8 cellular contexts compared by ENCODE assay signal in the genomic region with DNA sequence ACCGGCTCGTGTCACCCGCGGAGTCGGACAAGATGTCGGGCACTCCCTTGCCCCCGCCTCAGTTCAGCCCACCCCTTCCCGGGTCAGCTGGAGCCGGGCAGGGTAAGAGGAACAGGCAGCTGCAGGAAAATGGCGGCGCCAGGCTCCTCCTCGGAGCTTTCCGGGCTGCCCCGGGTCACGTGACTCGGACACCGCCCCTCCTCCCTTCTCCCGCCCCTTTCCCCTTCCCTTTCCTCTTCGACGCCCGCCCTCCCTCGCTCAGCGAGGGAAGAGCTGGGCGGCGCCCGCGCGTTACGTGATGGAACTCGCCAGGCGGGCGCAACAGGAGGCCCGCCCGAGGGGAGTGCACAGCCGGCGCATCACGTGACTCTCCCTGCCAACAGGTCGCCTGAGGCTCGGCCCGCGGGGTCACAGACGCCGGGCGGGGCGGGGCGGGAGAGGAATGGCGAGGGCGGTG. TPM values are rescaled to one million over a fixed set of nuclear protein-coding genes. Genes with fewer than 3 reads are reported as not detected.
A peak's percentile ranks its signal among the peaks of the same experiment; 100 is the strongest.
DNase-seq lines count a peak whose midpoint lies in the region; ATAC-seq, FAIRE-seq and TF ChIP-seq lines count a peak whose summit lies in the region.

A gene with protein sequence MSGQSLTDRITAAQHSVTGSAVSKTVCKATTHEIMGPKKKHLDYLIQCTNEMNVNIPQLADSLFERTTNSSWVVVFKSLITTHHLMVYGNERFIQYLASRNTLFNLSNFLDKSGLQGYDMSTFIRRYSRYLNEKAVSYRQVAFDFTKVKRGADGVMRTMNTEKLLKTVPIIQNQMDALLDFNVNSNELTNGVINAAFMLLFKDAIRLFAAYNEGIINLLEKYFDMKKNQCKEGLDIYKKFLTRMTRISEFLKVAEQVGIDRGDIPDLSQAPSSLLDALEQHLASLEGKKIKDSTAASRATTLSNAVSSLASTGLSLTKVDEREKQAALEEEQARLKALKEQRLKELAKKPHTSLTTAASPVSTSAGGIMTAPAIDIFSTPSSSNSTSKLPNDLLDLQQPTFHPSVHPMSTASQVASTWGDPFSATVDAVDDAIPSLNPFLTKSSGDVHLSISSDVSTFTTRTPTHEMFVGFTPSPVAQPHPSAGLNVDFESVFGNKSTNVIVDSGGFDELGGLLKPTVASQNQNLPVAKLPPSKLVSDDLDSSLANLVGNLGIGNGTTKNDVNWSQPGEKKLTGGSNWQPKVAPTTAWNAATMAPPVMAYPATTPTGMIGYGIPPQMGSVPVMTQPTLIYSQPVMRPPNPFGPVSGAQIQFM (minus strand): TSS at position 134 of the 457 bp plus-strand sequence. CDS start 304 bp downstream, outside the sequence.

- FAIRE-seq in H54 (lab: Jason Lieb, UNC): peak; percentile 80

- H3K4me1 ChIP-seq in Loucy (ENCODE audit: insufficient read depth, low read length, poor library complexity, severe bottlenecking): peaks cover 20% of the 10 kb centered on the region

- H4K20me1 ChIP-seq in Loucy (ENCODE audit: insufficient read depth, low read length, poor library complexity, severe bottlenecking): peaks cover 41% of the 10 kb centered on the region

- no peaks in the 10 kb centered on the region for H3K9me3 Mint-ChIP-seq in natural killer cell treated with Interleukin-12 subunit alpha and Interleukin-12 subunit beta and Interleukin-15 and Interleukin-18, amount 100 ng/mL, for 72 hours

- no peak for TF ChIP-seq CTCF in Loucy (conservative IDR thresholded peaks at IDR 0.05; ENCODE audit: low read length)

- peak; percentile 99 for DNase-seq in EL
- DNase-seq in H54 (ENCODE audit: insufficient read length, low spot score): peak; percentile 86
- DNase-seq in activated T-helper 9 cell treated with anti-CD3 and anti-CD28 coated beads, Interleukin-2, amount 50 U/mL, for 16 hours (ENCODE audit: low read depth): peak; percentile 95
- DNase-seq in fibroblast of peridontal ligament (ENCODE audit: extremely low read depth): peak; percentile 96
- DNase-seq in natural killer cell treated with Interleukin-12 subunit alpha and Interleukin-12 subunit beta and Interleukin-15 and Interleukin-18, amount 100 ng/mL, for 72 hours (ENCODE audit: low spot score): peak; percentile 99
- peak; percentile 97 for DNase-seq in stimulated activated naive CD8-positive, alpha-beta T cell treated with anti-CD3 and anti-CD28 coated beads, Interleukin-15, Interleukin-2, amounts not matched to agents 100 U/mL and 50 U/mL, for 24 hours

- no peaks in the 10 kb centered on the region for H3F3A ChIP-seq in Loucy (ENCODE audit: low read depth)

- TF ChIP-seq POLR2A in H54 (IDR thresholded peaks at IDR 0.05; ENCODE audit: low read depth, low read length) (peak; percentile 81), Raji (IDR thresholded peaks at IDR 0.05; ENCODE audit: insufficient read depth, low read depth, low read length) (peak; percentile 81)

- H3K4me2 ChIP-seq in Loucy (ENCODE audit: low read depth, low read length, poor library complexity, severe bottlenecking): peak within 1 kb of the TSS; percentile 82

- peaks cover 28 to 37% of the 10 kb centered on the region in 2 donors for H3K4me1 Mint-ChIP-seq in natural killer cell treated with Interleukin-12 subunit alpha and Interleukin-12 subunit beta and Interleukin-15 and Interleukin-18, amount 100 ng/mL, for 72 hours (ENCODE audit: low read depth in 2 of 2)

- H2AFZ ChIP-seq in Loucy (ENCODE audit: low read length): peak within 1 kb of the TSS; percentile 90

- H3K4me3 Mint-ChIP-seq in natural killer cell treated with Interleukin-12 subunit alpha and Interleukin-12 subunit beta and Interleukin-15 and Interleukin-18, amount 100 ng/mL, for 72 hours: peak within 1 kb of the TSS; percentile 99

- peak within 1 kb of the TSS; percentile 83 for H3K4me3 ChIP-seq in Loucy (ENCODE audit: low read length, poor library complexity, severe bottlenecking)

- H3K27me3 Mint-ChIP-seq in natural killer cell treated with Interleukin-12 subunit alpha and Interleukin-12 subunit beta and Interleukin-15 and Interleukin-18, amount 100 ng/mL, for 72 hours: no peaks in the 10 kb centered on the region

- H3K9me2 ChIP-seq in Loucy (replicated peaks; ENCODE audit: low read depth, low read length): no peaks in the 10 kb centered on the region

- peak; percentile 94 to 97 for ATAC-seq in natural killer cell treated with Interleukin-12 subunit alpha and Interleukin-12 subunit beta and Interleukin-15 and Interleukin-18, amount 100 ng/mL, for 72 hours
- peak; percentile 92 for ATAC-seq in stimulated activated naive CD8-positive, alpha-beta T cell treated with anti-CD3 and anti-CD28 coated beads, Interleukin-15, Interleukin-2, amounts not matched to agents 100 U/mL and 50 U/mL, for 24 hours

- no peaks in the 10 kb centered on the region for H3K36me3 ChIP-seq in Loucy (ENCODE audit: insufficient read depth, low read length)

- H3K9me3 ChIP-seq in Loucy (ENCODE audit: insufficient read depth, low read depth, low read length): no peaks in the 10 kb centered on the region

- H3K27ac Mint-ChIP-seq in natural killer cell treated with Interleukin-12 subunit alpha and Interleukin-12 subunit beta and Interleukin-15 and Interleukin-18, amount 100 ng/mL, for 72 hours: peak within 1 kb of the TSS; percentile 93 to 94

- H3K79me2 ChIP-seq in Loucy (ENCODE audit: insufficient read depth, low read length): peaks cover 49% of the 10 kb centered on the region

- H3K9ac ChIP-seq in Loucy (ENCODE audit: low read depth, low read length, poor library complexity, severe bottlenecking): peak within 1 kb of the TSS; percentile 89

- peaks cover 25% of the 10 kb centered on the region for H3K36me3 Mint-ChIP-seq in natural killer cell treated with Interleukin-12 subunit alpha and Interleukin-12 subunit beta and Interleukin-15 and Interleukin-18, amount 100 ng/mL, for 72 hours

- no peaks in the 10 kb centered on the region for H3K27me3 ChIP-seq in Loucy (ENCODE audit: insufficient read depth, low read length, poor library complexity, severe bottlenecking)

RNA-seq across cellular contexts. Expression of the gene that starts here (rescaled TPM):
- total RNA-seq in natural killer cell treated with Interleukin-12 subunit alpha and Interleukin-12 subunit beta and Interleukin-15 and Interleukin-18, amount 100 ng/mL, for 72 hours: 100 to 1,000 TPM; 208 to 223 TPM

Comparison
In these comparisons a context has a peak if more than half of its experiments do, and no peak if none do; other contexts are left out.
1. Peak in every context shown above with its lines: DNase-seq, ATAC-seq and H3K4me3 ChIP-seq.